Comparison of ENCODE assay signal across 8 cellular contexts in genomic region chr2:241635756-241636155, GRCh38. TPM values are rescaled to one million over a fixed set of nuclear protein-coding genes. Genes with fewer than 3 reads are reported as not detected.
A peak's percentile ranks its signal among the peaks of the same experiment; 100 is the strongest.
DNase-seq lines count a peak whose midpoint lies in the region; ATAC-seq, FAIRE-seq and TF ChIP-seq lines count a peak whose summit lies in the region.

No MANE protein-coding gene starts in this region.

- H3K4ac ChIP-seq in mesendoderm (ENCODE audit: low read depth, low read length) = no peak overlapping the region

- no peak for TF ChIP-seq RAD21 in GM12878 (IDR thresholded peaks at IDR 0.05; ENCODE audit: insufficient read depth, low read depth, low read length)

- H3K9me3 ChIP-seq in GM12878 (replicated peaks; ENCODE audit: control insufficient read depth, insufficient read depth, low read length) = no peaks in the 10 kb centered on the region; the same call in 1 of the 3 replicates

- no peak overlapping the region for H4K8ac ChIP-seq in mesendoderm (ENCODE audit: low read depth, low read length)

- H3K56ac ChIP-seq in mesendoderm (ENCODE audit: low read length) = peak overlapping the region; percentile 68

- no peaks in the 10 kb centered on the region for H4K20me1 ChIP-seq in GM12878 (ENCODE audit: control insufficient read depth, insufficient read depth)

- H2BK15ac ChIP-seq in mesendoderm (replicated peaks; ENCODE audit: low read depth) = no peak overlapping the region

- ATAC-seq in GM12878 (no peak), HG03139 (IDR thresholded peaks at IDR 0.05; ENCODE audit: unreplicated experiment) (no peak), GM19324 (IDR thresholded peaks at IDR 0.05; ENCODE audit: low FRiP score, unreplicated experiment) (no peak)

- H3K36me3 ChIP-seq in GM12878 (ENCODE audit: control insufficient read depth in 2 of 2, insufficient read depth in 2 of 2, low read length in 1 of 2) (peaks cover 12 to 24% of the 10 kb centered on the region in 2 experiments; a peak in 3 of 4 replicates), mesendoderm (ENCODE audit: control insufficient read depth, insufficient read depth, low read length) (peaks cover 6% of the 10 kb centered on the region)

- CTCF ChIA-PET in GM12878 (lab: Yijun Ruan, JAX) = interaction anchor here (0.6 kb wide), 1 partner anchor 1122 kb away, joined by 3 read pairs; no protein-coding TSS in a partner anchor

- H3K18ac ChIP-seq in mesendoderm (ENCODE audit: low read length) = no peak overlapping the region

- no peaks in the 10 kb centered on the region for H3K27me3 ChIP-seq in HL-60 (ENCODE audit: insufficient read depth, poor library complexity, severe bottlenecking)
- no peaks in the 10 kb centered on the region for H3K27me3 ChIP-seq in GM12878 (replicated peaks in 1 of 2; ENCODE audit: control insufficient read depth in 2 of 2, insufficient read depth in 2 of 2, low read length in 1 of 2)
- no peaks in the 10 kb centered on the region for H3K27me3 ChIP-seq in mesendoderm (ENCODE audit: insufficient read depth, low read length, poor library complexity)

- H3K4me3 ChIP-seq in HL-60 (replicated peaks; ENCODE audit: insufficient read depth, low read length) = peak overlapping the region; percentile 83
- peak overlapping the region; percentile 84 for H3K4me3 ChIP-seq in GM12878
- H3K4me3 ChIP-seq in mesendoderm (ENCODE audit: low read length) = peak overlapping the region; percentile 30

- H3K4me2 ChIP-seq in GM12878 (ENCODE audit: control insufficient read depth, insufficient read depth) (peak overlapping the region; percentile 97), mesendoderm (ENCODE audit: low read length) (peak overlapping the region; percentile 56)

- H4K5ac ChIP-seq in mesendoderm (ENCODE audit: low read length) = no peak overlapping the region

- peaks cover 27% of the 10 kb centered on the region for H3K79me1 ChIP-seq in mesendoderm (ENCODE audit: low read length)

- H3K4me1 ChIP-seq in GM12878 (ENCODE audit: control insufficient read depth, insufficient read depth, low read length) = peaks cover 11% of the 10 kb centered on the region
- no peaks in the 10 kb centered on the region for H3K4me1 ChIP-seq in mesendoderm (ENCODE audit: control insufficient read depth, low read depth, low read length)

- SMC1A ChIA-PET in GM12878 (lab: Charles Lee; ENCODE audit: uncharacterized antibody, unreplicated experiment) = interaction anchor here (0.6 to 0.7 kb wide), 2 partner anchors 11 to 18 kb away, joined by 3 to 5 read pairs; no protein-coding TSS in a partner anchor

- no peak overlapping the region for H2AK5ac ChIP-seq in mesendoderm (ENCODE audit: low read length)

- TF ChIP-seq EP300 in GM12878 (IDR thresholded peaks at IDR 0.05; ENCODE audit: borderline replicate concordance in 1 of 2, control insufficient read depth in 1 of 2, low read depth in 2 of 2, low read length in 2 of 2) = no peak

- intact Hi-C loops in GM12878 (cut with micrococcal nuclease; ENCODE audit: unreplicated experiment) = no loop called here

- WGBS in GM12878 (ENCODE audit: insufficient coverage, insufficient replicate concordance, low lambda C conversion rate, missing lambda C conversion rate) = 4% methylated on average over 6 of the region's 6 CpGs
- WGBS in mesendoderm (ENCODE audit: extremely low coverage, insufficient coverage, low lambda C conversion rate) = no CpG with 5 or more reads among the region's 6 CpGs

- H2BK120ac ChIP-seq in mesendoderm (ENCODE audit: low read depth, low read length) = no peak overlapping the region

- DNase-seq in HL-60 (ENCODE audit: low read depth in 1 of 2, low spot score in 1 of 2) (peak in 1 of 2 experiments; percentile 25), GM12878 (ENCODE audit: low read depth, low spot score) (no peak), mesendoderm (peak; percentile 8), hypothalamus (lab: John Stamatoyannopoulos, UW) (no peak), germinal center (ENCODE audit: low spot score) (no peak)

- POLR2A ChIA-PET in GM12878 (lab: Charles Lee) = interaction anchor here (0.6 kb wide), 1 partner anchor 266 kb away, joined by 3 read pairs; no protein-coding TSS in a partner anchor

- no peak overlapping the region for H3K23ac ChIP-seq in mesendoderm (ENCODE audit: low read length)

- H3K9ac ChIP-seq in GM12878 (ENCODE audit: control insufficient read depth, insufficient read depth, low read length) (peak overlapping the region; percentile 87), mesendoderm (ENCODE audit: low read length) (peak overlapping the region; percentile 80)

- H2AFZ ChIP-seq in GM12878 (ENCODE audit: control insufficient read depth, low read depth, low read length) = peak overlapping the region; percentile 68

- no peak for TF ChIP-seq POLR2A in GM12878 (IDR thresholded peaks at IDR 0.05; ENCODE audit: low read depth, low read length)

- peak overlapping the region; percentile 94 for H3K27ac ChIP-seq in 22Rv1
- H3K27ac ChIP-seq in HL-60 (replicated peaks) = peak overlapping the region; percentile 71
- H3K27ac ChIP-seq in GM12878 (ENCODE audit: control insufficient read depth, insufficient read depth) = peak overlapping the region; percentile 59
- H3K27ac ChIP-seq in mesendoderm (ENCODE audit: low read depth, low read length) = no peak overlapping the region

- TF ChIP-seq CTCF in 22Rv1 (IDR thresholded peaks at IDR 0.05) = no peak
- TF ChIP-seq CTCF in HL-60 (IDR thresholded peaks at IDR 0.05; ENCODE audit: insufficient read depth, low read length) = no peak
- no peak for TF ChIP-seq CTCF in GM12878 (IDR thresholded peaks at IDR 0.05 in 2 of 3, conservative IDR thresholded peaks at IDR 0.05 in 1 of 3; ENCODE audit: control insufficient read depth in 2 of 3, extremely low read depth in 1 of 3, insufficient read depth in 1 of 3, low read depth in 3 of 3, low read length in 3 of 3)

- H3K79me2 ChIP-seq in GM12878 (ENCODE audit: control insufficient read depth, insufficient read depth, low read length) (peaks cover 67% of the 10 kb centered on the region), mesendoderm (ENCODE audit: control insufficient read depth, insufficient read depth, low read length) (peaks cover 50% of the 10 kb centered on the region)

- in situ Hi-C loops in GM12878 (cut with MboI) = no loop called here

- RAD21 ChIA-PET in GM12878 (lab: Charles Lee; ENCODE audit: unreplicated experiment) = no interaction called here

- BruUV-seq in GM12878 (replicated peaks; lab: Mats Ljungman, UMichigan) = TSS peak; percentile 48

- no peak overlapping the region for H2BK5ac ChIP-seq in mesendoderm (ENCODE audit: low read length)

- no peak for FAIRE-seq in GM12878 (lab: Jason Lieb, UNC)

RNA-seq across cellular contexts. Expression of gene THAP4, which starts 1.2 kb away (rescaled TPM):
- 27.7 and 29.9 TPM in 2 replicates for total RNA-seq in GM12878 (2013; cell fraction: nucleolus; rRNA removed)
- 54.1 and 67.7 TPM in 2 replicates for total RNA-seq in GM12878 (2014; rRNA removed)
- total RNA-seq in GM12878 (2014; rRNA removed; fragmentation: Illumina TruSeq; extraction: Trizol) = 33.4 and 40.5 TPM in 2 replicates
- total RNA-seq in GM12878 (2021) = 54.5 and 55.0 TPM in 2 replicates
- 24.1 TPM for polyA plus RNA-seq in GM12878 (2011; ENCODE audit: low read depth)
- polyA plus RNA-seq in GM12878 (2011; rRNA removed) = 12.2 and 31.2 TPM in 2 replicates
- polyA plus RNA-seq in GM12878 (2011; cell fraction: cytosol; rRNA removed) = 42.6 and 55.7 TPM in 2 replicates
- polyA plus RNA-seq in GM12878 (2011; cell fraction: nucleus; rRNA removed) = 29.3 and 37.3 TPM in 2 replicates
- 33.3 and 37.8 TPM in 2 replicates for polyA plus RNA-seq in GM12878 (2012)
- polyA plus RNA-seq in GM12878 (2014; fragmentation: Illumina TruSeq; extraction: Trizol) = 5.8 and 32.0 TPM in 2 replicates
- 10 to 100 TPM; 12.9 to 22.7 TPM for polyA plus RNA-seq in GM12878 (2014; fragmentation: Nextera tagmentation; extraction: Ambion mirVana)
- polyA plus RNA-seq in GM12878 (2014; rRNA removed) = 63.6 and 68.8 TPM in 2 replicates
- 10 to 100 TPM; 48.5 to 49.3 TPM for polyA plus RNA-seq in GM12878 (2016; fragmentation: Nextera tagmentation; extraction: Ambion mirVana)
- 32.8 and 41.6 TPM in 2 replicates for polyA minus RNA-seq in GM12878 (2011; rRNA and poly(A)+ RNA removed)
- polyA minus RNA-seq in GM12878 (2011; cell fraction: cytosol; rRNA and poly(A)+ RNA removed) = 20.6 and 22.6 TPM in 2 replicates
- 8.9 and 17.8 TPM in 2 replicates for polyA minus RNA-seq in GM12878 (2011; cell fraction: nucleus; rRNA and poly(A)+ RNA removed)
- 74.2 TPM for polyA plus RNA-seq in mesendoderm (2013, experiment 1 of 2)
- polyA plus RNA-seq in mesendoderm (2013, experiment 2 of 2) = 76.2 TPM

RNA-seq across cellular contexts. Expression of gene ATG4B, which starts 1.7 kb away (rescaled TPM):
- total RNA-seq in GM12878 (2013; cell fraction: nucleolus; rRNA removed) = 143 and 171 TPM in 2 replicates
- total RNA-seq in GM12878 (2014; rRNA removed) (59.6 and 76.2 TPM in 2 replicates), GM12878 (2014; rRNA removed; fragmentation: Illumina TruSeq; extraction: Trizol) (29.2 and 36.7 TPM in 2 replicates), GM12878 (2021) (61.0 and 69.2 TPM in 2 replicates)
- polyA plus RNA-seq in GM12878 (2011; ENCODE audit: low read depth) = 34.4 TPM
- polyA plus RNA-seq in GM12878 (2011; rRNA removed) (45.8 and 84.1 TPM in 2 replicates), GM12878 (2014; fragmentation: Illumina TruSeq; extraction: Trizol) (35.9 and 60.7 TPM in 2 replicates), GM12878 (2014; fragmentation: Nextera tagmentation; extraction: Ambion mirVana) (1 to 10 TPM; 5.8 to 9.3 TPM), GM12878 (2014; rRNA removed) (70.7 and 75.3 TPM in 2 replicates), GM12878 (2016; fragmentation: Nextera tagmentation; extraction: Ambion mirVana) (10 to 100 TPM; 73.2 to 76.1 TPM)
- 77.3 and 96.6 TPM in 2 replicates for polyA plus RNA-seq in GM12878 (2011; cell fraction: cytosol; rRNA removed)
- polyA plus RNA-seq in GM12878 (2011; cell fraction: nucleus; rRNA removed) = 512 and 516 TPM in 2 replicates
- 52.9 and 59.3 TPM in 2 replicates for polyA plus RNA-seq in GM12878 (2012)
- 71.2 and 80.3 TPM in 2 replicates for polyA minus RNA-seq in GM12878 (2011; rRNA and poly(A)+ RNA removed)
- polyA minus RNA-seq in GM12878 (2011; cell fraction: cytosol; rRNA and poly(A)+ RNA removed) = 28.2 and 28.9 TPM in 2 replicates
- 68.9 and 96.3 TPM in 2 replicates for polyA minus RNA-seq in GM12878 (2011; cell fraction: nucleus; rRNA and poly(A)+ RNA removed)
- 52.9 TPM for polyA plus RNA-seq in mesendoderm (2013, experiment 1 of 2)
- 53.9 TPM for polyA plus RNA-seq in mesendoderm (2013, experiment 2 of 2)

RNA-seq across cellular contexts. Expression of gene DTYMK, which starts 50.9 kb away (rescaled TPM):
- total RNA-seq in GM12878 (2013; cell fraction: nucleolus; rRNA removed) = 39.4 and 41.5 TPM in 2 replicates
- total RNA-seq in GM12878 (2014; rRNA removed) (75.7 and 80.5 TPM in 2 replicates), GM12878 (2014; rRNA removed; fragmentation: Illumina TruSeq; extraction: Trizol) (40.7 and 43.5 TPM in 2 replicates), GM12878 (2021) (80.5 and 82.4 TPM in 2 replicates)
- 17.2 TPM for polyA plus RNA-seq in GM12878 (2011; ENCODE audit: low read depth)
- polyA plus RNA-seq in GM12878 (2011; rRNA removed) (42.8 and 54.3 TPM in 2 replicates), GM12878 (2014; fragmentation: Illumina TruSeq; extraction: Trizol) (13.1 and 33.4 TPM in 2 replicates), GM12878 (2014; fragmentation: Nextera tagmentation; extraction: Ambion mirVana) (10 to 100 TPM in 1 of 2 experiments, 1 to 10 TPM in 1; 7.0 to 20.5 TPM), GM12878 (2014; rRNA removed) (64.4 and 72.1 TPM in 2 replicates), GM12878 (2016; fragmentation: Nextera tagmentation; extraction: Ambion mirVana) (100 to 1,000 TPM; 220 TPM)
- 74.4 and 85.1 TPM in 2 replicates for polyA plus RNA-seq in GM12878 (2011; cell fraction: cytosol; rRNA removed)
- 60.3 and 64.3 TPM in 2 replicates for polyA plus RNA-seq in GM12878 (2011; cell fraction: nucleus; rRNA removed)
- polyA plus RNA-seq in GM12878 (2012) = 30.3 and 35.9 TPM in 2 replicates
- polyA minus RNA-seq in GM12878 (2011; rRNA and poly(A)+ RNA removed) = 14.6 and 20.0 TPM in 2 replicates
- polyA minus RNA-seq in GM12878 (2011; cell fraction: cytosol; rRNA and poly(A)+ RNA removed) = 12.0 and 17.3 TPM in 2 replicates
- 10.8 and 17.8 TPM in 2 replicates for polyA minus RNA-seq in GM12878 (2011; cell fraction: nucleus; rRNA and poly(A)+ RNA removed)
- polyA plus RNA-seq in mesendoderm (2013, experiment 1 of 2) = 58.2 TPM
- 58.3 TPM for polyA plus RNA-seq in mesendoderm (2013, experiment 2 of 2)

Comparison
In these comparisons a context has a peak if more than half of its experiments do, and no peak if none do; other contexts are left out.
1. H3K4me3 ChIP-seq: peak in every context shown above with its lines; median percentile 84 in GM12878; 83 in HL-60; 30 in mesendoderm.